1 cellular context compared by ENCODE assay signal in the genomic region with DNA sequence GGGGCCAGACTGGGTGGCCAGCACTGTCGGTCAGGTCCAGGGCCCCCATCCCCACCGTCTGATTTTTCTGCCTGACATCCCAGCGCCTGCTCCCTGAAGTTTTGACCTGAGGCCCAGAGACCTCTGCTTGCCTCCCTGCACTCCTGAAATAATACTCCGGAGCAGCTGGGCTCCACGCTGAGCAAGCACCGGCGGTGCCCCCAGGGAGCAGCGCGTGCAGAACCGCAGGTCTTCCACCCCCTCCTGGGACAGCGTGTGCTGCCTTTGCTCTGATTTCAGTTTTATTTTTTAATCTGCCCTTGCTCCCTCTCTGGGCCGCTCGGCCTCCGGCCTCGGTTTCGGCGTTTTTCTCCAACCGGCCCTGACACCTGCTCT.
TF ChIP-seq lines count a peak whose summit lies in the region.

No MANE protein-coding gene starts in this region.

TF ChIP-seq in HEK293, 187 proteins besides CTCF, POLR2A, EP300 and RAD21 (continued from another document):
- TF ChIP-seq ZIC2 (tag by site-specific recombination; IDR thresholded peaks at IDR 0.05) = peak; percentile 97
- TF ChIP-seq, protein P1, sequence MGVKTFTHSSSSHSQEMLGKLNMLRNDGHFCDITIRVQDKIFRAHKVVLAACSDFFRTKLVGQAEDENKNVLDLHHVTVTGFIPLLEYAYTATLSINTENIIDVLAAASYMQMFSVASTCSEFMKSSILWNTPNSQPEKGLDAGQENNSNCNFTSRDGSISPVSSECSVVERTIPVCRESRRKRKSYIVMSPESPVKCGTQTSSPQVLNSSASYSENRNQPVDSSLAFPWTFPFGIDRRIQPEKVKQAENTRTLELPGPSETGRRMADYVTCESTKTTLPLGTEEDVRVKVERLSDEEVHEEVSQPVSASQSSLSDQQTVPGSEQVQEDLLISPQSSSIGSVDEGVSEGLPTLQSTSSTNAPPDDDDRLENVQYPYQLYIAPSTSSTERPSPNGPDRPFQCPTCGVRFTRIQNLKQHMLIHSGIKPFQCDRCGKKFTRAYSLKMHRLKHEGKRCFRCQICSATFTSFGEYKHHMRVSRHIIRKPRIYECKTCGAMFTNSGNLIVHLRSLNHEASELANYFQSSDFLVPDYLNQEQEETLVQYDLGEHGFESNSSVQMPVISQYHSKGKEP (tag by site-specific recombination; IDR thresholded peaks at IDR 0.05) = peak; percentile 36
- TF ChIP-seq ZNF423 (tag by site-specific recombination; IDR thresholded peaks at IDR 0.05) = peak; percentile 83
- no peak for TF ChIP-seq SCRT1 (tag by site-specific recombination; IDR thresholded peaks at IDR 0.05; ENCODE audit: borderline replicate concordance)
- 0 out of 2 replicates have a peak, but pooled peaks have one; percentile 26 for TF ChIP-seq WT1 (tag by site-specific recombination; IDR thresholded peaks at IDR 0.05)
- TF ChIP-seq ZNF202 (tag by site-specific recombination; IDR thresholded peaks at IDR 0.05; ENCODE audit: borderline replicate concordance) = no peak
